In genomic region chrX:150664290-150664689, GRCh38 we compare ENCODE assay signal across 12 cellular contexts. TPM values are rescaled to one million over a fixed set of nuclear protein-coding genes. Genes with fewer than 3 reads are reported as not detected.
A peak's percentile ranks its signal among the peaks of the same experiment; 100 is the strongest.
DNase-seq lines count a peak whose midpoint lies in the region; ATAC-seq, FAIRE-seq and TF ChIP-seq lines count a peak whose summit lies in the region.
"Had no signal": no experiment of that assay in that cellular context is flagged by ENCODE, and none has a peak within 500 bp of the region (broad histone marks: within the 10 kb centered on the region; RNA-seq: fewer than 3 reads in every experiment).

No MANE protein-coding gene starts in this region.

- H3K27ac ChIP-seq in C4-2B (peak overlapping the region; percentile 61), kidney (ENCODE audit: low read depth in 2 of 2, low read length in 2 of 2) (no peak overlapping the region), smooth muscle cell (ENCODE audit: low read depth) (no peak overlapping the region)
- H3K27ac ChIP-seq: RWPE1 had no signal

- no peaks in the 10 kb centered on the region for H3K27me3 ChIP-seq in smooth muscle cell (ENCODE audit: low read depth)

- H3K4me3 ChIP-seq in kidney (ENCODE audit: low read length in 2 of 2) (no peak overlapping the region), smooth muscle cell (no peak overlapping the region)

- no peaks in the 10 kb centered on the region for H3K79me2 ChIP-seq in smooth muscle cell (ENCODE audit: low read depth)

- intact Hi-C loops in kidney (cut with DNase I) = no loop called here

- no peak overlapping the region for H2AFZ ChIP-seq in smooth muscle cell (ENCODE audit: low read depth)

- no peaks in the 10 kb centered on the region for H3K9me3 ChIP-seq in kidney (ENCODE audit: control insufficient read depth in 1 of 2, low read length in 2 of 2)
- peaks cover 2% of the 10 kb centered on the region for H3K9me3 ChIP-seq in smooth muscle cell (replicated peaks; ENCODE audit: low read depth)

- TF ChIP-seq CTCF in C4-2B (conservative IDR thresholded peaks at IDR 0.05) = no peak
- TF ChIP-seq CTCF in kidney (IDR thresholded peaks at IDR 0.05; ENCODE audit: borderline replicate concordance, extremely low read depth, insufficient read depth) = no peak
- no peak for TF ChIP-seq CTCF in smooth muscle cell (IDR thresholded peaks at IDR 0.05; ENCODE audit: borderline replicate concordance, insufficient read depth, poor library complexity, severe bottlenecking)

- DNase-seq in NCI-H1105 (lab: John Stamatoyannopoulos, UW) = peak; percentile 92
- DNase-seq in NCI-H748 (lab: John Stamatoyannopoulos, UW; ENCODE audit: unreplicated experiment) = peak; percentile 75
- peak; percentile 64 for DNase-seq in kidney
- no peak for DNase-seq in D341Med (ENCODE audit: low spot score)
- no peak for DNase-seq in putamen (ENCODE audit: low spot score)
- DNase-seq in smooth muscle cell (lab: John Stamatoyannopoulos, UW; ENCODE audit: unreplicated experiment) = no peak
- DNase-seq: HFFc6; stimulated activated CD4-positive, alpha-beta T cell treated with anti-CD3 and anti-CD28 coated beads, Interleukin-2, amount 100 ng/mL, for 24 hours had no signal

- FAIRE-seq in kidney (lab: Jason Lieb, UNC) = peak; percentile 92
- FAIRE-seq: keratinocyte had no signal

- no peaks in the 10 kb centered on the region for H3K36me3 ChIP-seq in kidney (ENCODE audit: control insufficient read depth in 1 of 2, insufficient read depth in 2 of 2, low read length in 2 of 2)
- H3K36me3 ChIP-seq in smooth muscle cell (ENCODE audit: low read depth) = no peaks in the 10 kb centered on the region

- H4K20me1 ChIP-seq in smooth muscle cell (ENCODE audit: low read depth) = no peaks in the 10 kb centered on the region

- ATAC-seq in GM19452 (IDR thresholded peaks at IDR 0.05; ENCODE audit: unreplicated experiment) = no peak

- H3K4me2 ChIP-seq in smooth muscle cell = no peak overlapping the region

- H3K4me1 ChIP-seq in kidney (ENCODE audit: control insufficient read depth in 1 of 2, insufficient read depth in 1 of 2, low read depth in 1 of 2, low read length in 2 of 2) = no peaks in the 10 kb centered on the region
- no peaks in the 10 kb centered on the region for H3K4me1 ChIP-seq in smooth muscle cell (ENCODE audit: low read depth)

- 67% methylated on average over 2 of the region's 2 CpGs for WGBS in smooth muscle cell (ENCODE audit: low lambda C conversion rate)

- no peaks in the 10 kb centered on the region for H3F3A ChIP-seq in smooth muscle cell (ENCODE audit: low read depth)

- no peak overlapping the region for H3K9ac ChIP-seq in kidney (ENCODE audit: low read length in 2 of 2)
- H3K9ac ChIP-seq in smooth muscle cell (ENCODE audit: low read depth) = no peak overlapping the region

RNA-seq across cellular contexts. Expression of gene MTMR1, which starts 28.9 kb away (rescaled TPM):
- total RNA-seq in kidney (24.5 TPM), smooth muscle cell (13.8 and 15.6 TPM in 2 replicates)
- polyA plus RNA-seq in kidney (ENCODE audit: insufficient read depth, low read depth, low replicate concordance) (6.2 TPM), smooth muscle cell (10.1 and 19.0 TPM in 2 replicates)

Comparison
In these comparisons a context has a peak if more than half of its experiments do, and no peak if none do; other contexts are left out.
1. DNase-seq: peak in NCI-H1105 (single experiment), NCI-H748 (single experiment) and kidney (single experiment); none in D341Med (single experiment), putamen (single experiment) and smooth muscle cell (single experiment).